ENCODE assay signal across 14 cellular contexts in genomic region chr15:98286831-98287230, GRCh38.
"Had no signal": no experiment of that assay in that cellular context is flagged by ENCODE, and none has a peak within 500 bp of the region (broad histone marks: within the 10 kb centered on the region; RNA-seq: fewer than 3 reads in every experiment).

No MANE protein-coding gene starts in this region.

- H3K9me3 ChIP-seq: colonic mucosa, ovary, thoracic aorta had no signal

- H3K4me3 ChIP-seq: cardiac muscle cell, colonic mucosa, hepatocyte, ovary, thoracic aorta had no signal

- H3K36me3 ChIP-seq: cardiac muscle cell, colonic mucosa, ovary, thoracic aorta had no signal

- ATAC-seq: stimulated activated naive CD8-positive, alpha-beta T cell treated with anti-CD3 and anti-CD28 coated beads, Interleukin-15, amount 100 ng/mL, for 72 hours had no signal

- DNase-seq: activated CD4-positive, alpha-beta T cell treated with anti-CD3 and anti-CD28 coated beads for 1 hour; activated CD4-positive, alpha-beta T cell treated with anti-CD3 and anti-CD28 coated beads, Interleukin-2, amount 50 U/mL, for 48 hours; activated gamma-delta T cell treated with Interleukin-2 at 50 U/mL for 16 hours; activated naive CD8-positive, alpha-beta T cell treated with anti-CD3 and anti-CD28 coated beads for 36 hours; activated T-cell treated with anti-CD3 and anti-CD28 coated beads, Interleukin-2, amount 50 U/mL, for 48 hours; anterior cingulate cortex; colonic mucosa; ovary; stimulated activated CD4-positive, alpha-beta T cell treated with anti-CD3 and anti-CD28 coated beads, Interleukin-15, amount 100 ng/mL, for 24 hours; stimulated activated CD4-positive, alpha-beta T cell treated with anti-CD3 and anti-CD28 coated beads, Interleukin-4, amount 100 ng/mL, for 24 hours; stimulated activated naive CD8-positive, alpha-beta T cell treated with anti-CD3 and anti-CD28 coated beads, Interleukin-15, amount 100 ng/mL, for 72 hours had no signal

- H3K27me3 ChIP-seq: colonic mucosa, ovary had no signal
